Comparison of ENCODE assay signal across 1 cellular context in genomic region chr11:134376150-134376921, GRCh38.
TF ChIP-seq lines count a peak whose summit lies in the region.

No MANE protein-coding gene starts in this region.

TF ChIP-seq in GM23338, 12 proteins besides CTCF, POLR2A, EP300 and RAD21 (continued from another document):
- TF ChIP-seq ZNF462 (CRISPR knock-in tag; IDR thresholded peaks at IDR 0.05) = no peak
- no peak for TF ChIP-seq EZH2 (IDR thresholded peaks at IDR 0.05; ENCODE audit: low read depth, unreplicated experiment)
- TF ChIP-seq NANOG (IDR thresholded peaks at IDR 0.05; ENCODE audit: borderline replicate concordance) = no peak
- TF ChIP-seq EZH2phosphoT487 (IDR thresholded peaks at IDR 0.05; ENCODE audit: unreplicated experiment) = no peak
